8 cellular contexts compared by ENCODE assay signal in genomic region chr15:67080900-67081431, GRCh38. TPM values are rescaled to one million over a fixed set of nuclear protein-coding genes. Genes with fewer than 3 reads are reported as not detected.
A peak's percentile ranks its signal among the peaks of the same experiment; 100 is the strongest.
DNase-seq lines count a peak whose midpoint lies in the region; ATAC-seq and TF ChIP-seq lines count a peak whose summit lies in the region.

No MANE protein-coding gene starts in this region.

- intact Hi-C loops in esophagus squamous epithelium (cut with DNase I), result no loop called here

- WGBS in esophagus squamous epithelium, 2 donors, result 23 to 24% methylated on average over 6 to 10 of the region's 10 CpGs

- no peaks in the 10 kb centered on the region for H4K20me1 ChIP-seq in KMS-11 (ENCODE audit: insufficient read depth)
- peaks cover 78% of the 10 kb centered on the region for H4K20me1 ChIP-seq in osteoblast (ENCODE audit: insufficient read depth, low read length)

- H3K4me2 ChIP-seq in KMS-11 (peak overlapping the region; percentile 43; the same call in 1 of the 2 replicates), osteoblast (ENCODE audit: insufficient read depth, low read length) (peak overlapping the region; percentile 73)

- H3K4me1 ChIP-seq in KMS-11 (ENCODE audit: low read depth, poor library complexity, severe bottlenecking), result peaks cover 63% of the 10 kb centered on the region
- peaks cover 23 to 100% (median 87%) of the 10 kb centered on the region in 3 donors for H3K4me1 ChIP-seq in esophagus squamous epithelium
- H3K4me1 ChIP-seq in osteoblast (ENCODE audit: insufficient read depth, low read length), result peaks cover 98% of the 10 kb centered on the region

- peak; percentile 90 for DNase-seq in EL
- DNase-seq in activated CD4-positive, alpha-beta T cell treated with anti-CD3 and anti-CD28 coated beads for 48 hours, result peak; percentile 82
- DNase-seq in esophagus squamous epithelium (lab: John Stamatoyannopoulos, UW), result peak; percentile 60
- DNase-seq in osteoblast (ENCODE audit: insufficient read length, low spot score, missing footprints), result peak; percentile 87
- DNase-seq in inferior parietal cortex (ENCODE audit: extremely low spot score), result no peak
- DNase-seq in islet precursor cell, result no peak

- H3K36me3 ChIP-seq in KMS-11 (ENCODE audit: insufficient read depth) (no peaks in the 10 kb centered on the region), esophagus squamous epithelium (peaks cover 0 to 28% (median 0%) of the 10 kb centered on the region in 3 donors), osteoblast (ENCODE audit: insufficient read depth, low read length) (peaks cover 58% of the 10 kb centered on the region)

- H3K4me3 ChIP-seq in KMS-11 (IDR thresholded peaks at IDR 0.05; ENCODE audit: insufficient read depth, low read depth, low read length) (no peak overlapping the region), esophagus squamous epithelium (peak overlapping the region in 1 of 4 donors; percentile 24), osteoblast (ENCODE audit: insufficient read depth, low read length) (peak overlapping the region; percentile 38)

- H3K79me2 ChIP-seq in KMS-11 (ENCODE audit: insufficient read depth, low read depth), result no peaks in the 10 kb centered on the region
- peaks cover 98% of the 10 kb centered on the region for H3K79me2 ChIP-seq in osteoblast (ENCODE audit: insufficient read depth, low read length)

- TF ChIP-seq CTCF in KMS-11 (conservative IDR thresholded peaks at IDR 0.05; ENCODE audit: low read depth, low read length) (no peak), esophagus squamous epithelium (IDR thresholded peaks at IDR 0.05) (no peak), osteoblast (IDR thresholded peaks at IDR 0.05; ENCODE audit: extremely low read depth, low read depth, low read length) (peak; percentile 39)

- TF ChIP-seq POLR2A in esophagus squamous epithelium (IDR thresholded peaks at IDR 0.05), result no peak

- peak overlapping the region; percentile 0; the same call in 1 of the 2 replicates for H2AFZ ChIP-seq in KMS-11 (ENCODE audit: low read depth)
- H2AFZ ChIP-seq in osteoblast (ENCODE audit: low read length), result no peak overlapping the region

- H3K27ac ChIP-seq in KMS-11 (peak overlapping the region; percentile 24; the same call in 1 of the 2 replicates), esophagus squamous epithelium (peak overlapping the region; percentile 7 to 83 (median 72)), osteoblast (ENCODE audit: low read depth, low read length) (peak overlapping the region; percentile 97)

- H3K9me3 ChIP-seq in esophagus squamous epithelium, result no peaks in the 10 kb centered on the region
- H3K9me3 ChIP-seq in osteoblast (ENCODE audit: low read depth, low read length), result no peaks in the 10 kb centered on the region

- peak overlapping the region; percentile 26; the same call in 1 of the 2 replicates for H3K9ac ChIP-seq in KMS-11

- H3K27me3 ChIP-seq in KMS-11 (ENCODE audit: insufficient read depth, low read depth) (no peaks in the 10 kb centered on the region), esophagus squamous epithelium (no peaks in the 10 kb centered on the region), osteoblast (ENCODE audit: insufficient read depth, low read length) (no peaks in the 10 kb centered on the region)

- ATAC-seq in GM21528 (IDR thresholded peaks at IDR 0.05; ENCODE audit: low FRiP score, unreplicated experiment), result peak; percentile 44

RNA-seq across cellular contexts. Expression of gene SMAD3, which starts 15.6 kb away (rescaled TPM):
- total RNA-seq in esophagus squamous epithelium (100 to 1,000 TPM in 2 of 4 donors, 10 to 100 TPM in 2; 70.8 to 134 (median 105) TPM), osteoblast (41.8 and 60.1 TPM in 2 replicates)

Comparison
In these comparisons a context has a peak if more than half of its experiments do, and no peak if none do; other contexts are left out.
1. DNase-seq: peak in EL (single experiment), activated CD4-positive, alpha-beta T cell treated with anti-CD3 and anti-CD28 coated beads for 48 hours (single experiment), esophagus squamous epithelium (single experiment) and osteoblast (single experiment); none in inferior parietal cortex (single experiment) and islet precursor cell (single experiment).
2. H3K27ac ChIP-seq: peak in every context shown above with its lines; median percentile 97 in osteoblast; 72 in esophagus squamous epithelium; 24 in KMS-11.